Comparison of ENCODE assay signal across 1 cellular context in genomic region chr19:15238639-15239155, GRCh38.
TF ChIP-seq lines count a peak whose summit lies in the region.

No MANE protein-coding gene starts in this region.

TF ChIP-seq in H1, 55 proteins besides CTCF, POLR2A, EP300 and RAD21:
- TF ChIP-seq ATF3 (IDR thresholded peaks at IDR 0.05; ENCODE audit: insufficient read depth, low read depth, low read length) (no peak), TAF1 (IDR thresholded peaks at IDR 0.05; ENCODE audit: low read depth, low read length) (no peak), SAP30 (IDR thresholded peaks at IDR 0.05; ENCODE audit: insufficient read depth, insufficient replicate concordance, low read length) (no peak), GTF2F1 (IDR thresholded peaks at IDR 0.05; ENCODE audit: borderline replicate concordance, low read depth, low read length) (no peak), E2F6 (IDR thresholded peaks at IDR 0.05) (no peak), CTBP2 (IDR thresholded peaks at IDR 0.05; ENCODE audit: borderline replicate concordance, insufficient read depth, insufficient read length, low read length) (no peak), RFX5 (IDR thresholded peaks at IDR 0.05; ENCODE audit: borderline replicate concordance, low read depth, low read length) (no peak), EGR1 (IDR thresholded peaks at IDR 0.05; ENCODE audit: borderline replicate concordance, low read depth, low read length) (no peak), KDM5A (IDR thresholded peaks at IDR 0.05; ENCODE audit: low read length) (no peak), EZH2 (IDR thresholded peaks at IDR 0.05; ENCODE audit: low read depth, low read length, severe bottlenecking) (no peak), SP4 (IDR thresholded peaks at IDR 0.05; ENCODE audit: low read length) (no peak), NRF1 (IDR thresholded peaks at IDR 0.05; ENCODE audit: low read depth, low read length) (no peak), HDAC6 (IDR thresholded peaks at IDR 0.05; ENCODE audit: low read depth, low read length) (no peak), SIRT6 (IDR thresholded peaks at IDR 0.05; ENCODE audit: low read length) (no peak), SP1 (IDR thresholded peaks at IDR 0.05; ENCODE audit: low read depth, low read length) (no peak), CBX5 (IDR thresholded peaks at IDR 0.05; ENCODE audit: low read depth, low read length) (no peak)
TF ChIP-seq in H1: peak in this region for 0.
